2 cellular contexts compared by ENCODE assay signal in the genomic region with DNA sequence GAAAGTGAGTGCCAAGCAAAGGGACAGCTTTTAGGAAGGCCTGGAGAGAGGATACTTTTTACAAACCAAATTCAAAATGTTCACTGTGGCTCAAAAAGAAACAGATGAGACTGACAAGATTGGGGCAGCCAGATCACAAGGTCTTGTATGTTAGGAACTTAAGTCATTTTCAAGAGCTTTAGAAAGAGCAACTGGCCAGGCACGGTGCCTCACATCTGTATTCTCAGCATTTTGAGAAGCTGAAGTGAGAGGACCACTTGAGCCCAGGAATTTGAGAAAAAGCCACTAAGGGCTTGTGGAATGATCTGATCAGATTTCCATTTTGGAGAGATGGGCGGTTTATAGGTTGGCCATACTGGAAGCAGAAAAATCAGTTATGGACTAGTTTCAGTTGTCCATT.
TF ChIP-seq lines count a peak whose summit lies in the region.

No MANE protein-coding gene starts in this region.

TF ChIP-seq in A549, 52 proteins besides CTCF, POLR2A, EP300 and RAD21:
- TF ChIP-seq ZNF302 (CRISPR knock-in tag; IDR thresholded peaks at IDR 0.05) (no peak), MAFK (IDR thresholded peaks at IDR 0.05; ENCODE audit: partially characterized antibody) (no peak), CHD4 (IDR thresholded peaks at IDR 0.05; ENCODE audit: borderline replicate concordance) (no peak), RCOR1 (IDR thresholded peaks at IDR 0.05; ENCODE audit: low read depth, low read length) (no peak), CBX8 (IDR thresholded peaks at IDR 0.05) (no peak), GATA3 (IDR thresholded peaks at IDR 0.05; ENCODE audit: borderline replicate concordance) (no peak)
- TF ChIP-seq, protein P1, sequence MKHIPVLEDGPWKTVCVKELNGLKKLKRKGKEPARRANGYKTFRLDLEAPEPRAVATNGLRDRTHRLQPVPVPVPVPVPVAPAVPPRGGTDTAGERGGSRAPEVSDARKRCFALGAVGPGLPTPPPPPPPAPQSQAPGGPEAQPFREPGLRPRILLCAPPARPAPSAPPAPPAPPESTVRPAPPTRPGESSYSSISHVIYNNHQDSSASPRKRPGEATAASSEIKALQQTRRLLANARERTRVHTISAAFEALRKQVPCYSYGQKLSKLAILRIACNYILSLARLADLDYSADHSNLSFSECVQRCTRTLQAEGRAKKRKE (CRISPR knock-in tag; IDR thresholded peaks at IDR 0.05; ENCODE audit: low read depth) = no peak
- TF ChIP-seq, protein P2, sequence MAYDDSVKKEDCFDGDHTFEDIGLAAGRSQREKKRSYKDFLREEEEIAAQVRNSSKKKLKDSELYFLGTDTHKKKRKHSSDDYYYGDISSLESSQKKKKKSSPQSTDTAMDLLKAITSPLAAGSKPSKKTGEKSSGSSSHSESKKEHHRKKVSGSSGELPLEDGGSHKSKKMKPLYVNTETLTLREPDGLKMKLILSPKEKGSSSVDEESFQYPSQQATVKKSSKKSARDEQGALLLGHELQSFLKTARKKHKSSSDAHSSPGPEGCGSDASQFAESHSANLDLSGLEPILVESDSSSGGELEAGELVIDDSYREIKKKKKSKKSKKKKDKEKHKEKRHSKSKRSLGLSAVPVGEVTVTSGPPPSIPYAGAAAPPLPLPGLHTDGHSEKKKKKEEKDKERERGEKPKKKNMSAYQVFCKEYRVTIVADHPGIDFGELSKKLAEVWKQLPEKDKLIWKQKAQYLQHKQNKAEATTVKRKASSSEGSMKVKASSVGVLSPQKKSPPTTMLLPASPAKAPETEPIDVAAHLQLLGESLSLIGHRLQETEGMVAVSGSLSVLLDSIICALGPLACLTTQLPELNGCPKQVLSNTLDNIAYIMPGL (CRISPR knock-in tag; IDR thresholded peaks at IDR 0.05; ENCODE audit: borderline replicate concordance) = no peak

TF ChIP-seq in IMR-90, 13 proteins besides CTCF, POLR2A, EP300 and RAD21:
- TF ChIP-seq SMC3 (IDR thresholded peaks at IDR 0.05; ENCODE audit: low read depth, low read length) (no peak), RFX5 (IDR thresholded peaks at IDR 0.05; ENCODE audit: low read depth, low read length) (no peak), MAZ (IDR thresholded peaks at IDR 0.05; ENCODE audit: borderline replicate concordance, low read depth, low read length) (no peak), MXI1 (IDR thresholded peaks at IDR 0.05; ENCODE audit: borderline replicate concordance, low read depth, low read length) (no peak), CHD1 (IDR thresholded peaks at IDR 0.05; ENCODE audit: low read depth, low read length) (no peak), RCOR1 (IDR thresholded peaks at IDR 0.05; ENCODE audit: insufficient replicate concordance, low read length) (no peak), CEBPB (IDR thresholded peaks at IDR 0.05; ENCODE audit: low read depth, low read length) (no peak), NFE2L2 (IDR thresholded peaks at IDR 0.05; ENCODE audit: low read depth, low read length) (no peak), FOS (IDR thresholded peaks at IDR 0.05; ENCODE audit: low read depth, low read length) (no peak), MAFK (IDR thresholded peaks at IDR 0.05; ENCODE audit: low read depth, low read length) (no peak), BHLHE40 (IDR thresholded peaks at IDR 0.05; ENCODE audit: low read depth, low read length) (no peak)
- TF ChIP-seq, protein P3, sequence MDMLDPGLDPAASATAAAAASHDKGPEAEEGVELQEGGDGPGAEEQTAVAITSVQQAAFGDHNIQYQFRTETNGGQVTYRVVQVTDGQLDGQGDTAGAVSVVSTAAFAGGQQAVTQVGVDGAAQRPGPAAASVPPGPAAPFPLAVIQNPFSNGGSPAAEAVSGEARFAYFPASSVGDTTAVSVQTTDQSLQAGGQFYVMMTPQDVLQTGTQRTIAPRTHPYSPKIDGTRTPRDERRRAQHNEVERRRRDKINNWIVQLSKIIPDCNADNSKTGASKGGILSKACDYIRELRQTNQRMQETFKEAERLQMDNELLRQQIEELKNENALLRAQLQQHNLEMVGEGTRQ (IDR thresholded peaks at IDR 0.05; ENCODE audit: low read depth, low read length) = no peak
- TF ChIP-seq, protein P4, sequence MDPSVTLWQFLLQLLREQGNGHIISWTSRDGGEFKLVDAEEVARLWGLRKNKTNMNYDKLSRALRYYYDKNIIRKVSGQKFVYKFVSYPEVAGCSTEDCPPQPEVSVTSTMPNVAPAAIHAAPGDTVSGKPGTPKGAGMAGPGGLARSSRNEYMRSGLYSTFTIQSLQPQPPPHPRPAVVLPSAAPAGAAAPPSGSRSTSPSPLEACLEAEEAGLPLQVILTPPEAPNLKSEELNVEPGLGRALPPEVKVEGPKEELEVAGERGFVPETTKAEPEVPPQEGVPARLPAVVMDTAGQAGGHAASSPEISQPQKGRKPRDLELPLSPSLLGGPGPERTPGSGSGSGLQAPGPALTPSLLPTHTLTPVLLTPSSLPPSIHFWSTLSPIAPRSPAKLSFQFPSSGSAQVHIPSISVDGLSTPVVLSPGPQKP (IDR thresholded peaks at IDR 0.05; ENCODE audit: borderline replicate concordance, low read depth, low read length) = no peak
